Comparison of ENCODE assay signal across 29 cellular contexts in genomic region chr4:14289708-14290107, GRCh38.
DNase-seq lines count a peak whose midpoint lies in the region; ATAC-seq and TF ChIP-seq lines count a peak whose summit lies in the region.
"Had no signal": no experiment of that assay in that cellular context is flagged by ENCODE, and none has a peak within 500 bp of the region (broad histone marks: within the 10 kb centered on the region; RNA-seq: fewer than 3 reads in every experiment).

No MANE protein-coding gene starts in this region.

- H3K4me3 ChIP-seq in ACC112 (ENCODE audit: low read depth, low read length) (peak overlapping the region; percentile 67), Loucy (ENCODE audit: low read length, poor library complexity, severe bottlenecking) (no peak overlapping the region), mammary epithelial cell (replicated peaks in 1 of 3; ENCODE audit: insufficient read depth in 1 of 3, low read depth in 2 of 3, low read length in 3 of 3) (peak overlapping the region; percentile 20 to 57 (median 54))
- H3K4me3 ChIP-seq: gastrocnemius medialis, mucosa of descending colon, psoas muscle, SJSA1, suprapubic skin had no signal

- intact Hi-C loops in mammary epithelial cell (cut with micrococcal nuclease): loop anchor here (1.0 to 10.0 kb wide), 5 partner anchors 120 to 635 kb away; no protein-coding TSS in a partner anchor

- dilution Hi-C loops in mammary epithelial cell (cut with HindIII; ENCODE audit: low sequenced_read_pairs): no loop called here

- H4K20me1 ChIP-seq in Loucy (ENCODE audit: insufficient read depth, low read length, poor library complexity, severe bottlenecking): no peaks in the 10 kb centered on the region
- no peaks in the 10 kb centered on the region for H4K20me1 ChIP-seq in mammary epithelial cell (ENCODE audit: insufficient read depth, low read length)

- BruUV-seq in mammary epithelial cell (replicated peaks; lab: Mats Ljungman, UMichigan): no TSS peak

- H3K27ac ChIP-seq in ACC112 (ENCODE audit: low read depth, low read length) (peak overlapping the region; percentile 85), mammary epithelial cell (ENCODE audit: insufficient read depth, low read depth, low read length) (peak overlapping the region; percentile 93)
- H3K27ac ChIP-seq: gastrocnemius medialis, psoas muscle, SJSA1, suprapubic skin, VCaP had no signal

- peaks cover 4% of the 10 kb centered on the region; the same call in 1 of the 2 replicates for H3K9me3 ChIP-seq in Loucy (ENCODE audit: insufficient read depth, low read depth, low read length)
- H3K9me3 ChIP-seq in mammary epithelial cell (replicated peaks; ENCODE audit: insufficient read depth, low read length): no peaks in the 10 kb centered on the region
- H3K9me3 ChIP-seq: gastrocnemius medialis, mucosa of descending colon, SJSA1, suprapubic skin had no signal

- no peak for ATAC-seq in HG02938 (IDR thresholded peaks at IDR 0.05; ENCODE audit: unreplicated experiment)
- ATAC-seq in HG02885 (IDR thresholded peaks at IDR 0.05; ENCODE audit: poor library complexity, unreplicated experiment): no peak
- ATAC-seq: activated CD4-positive, alpha-beta T cell treated with anti-CD3 and anti-CD28 coated beads for 36 hours; activated CD8-positive, alpha-beta T cell treated with anti-CD3 and anti-CD28 coated beads, Interleukin-2, amount 10 ng/mL, durations not matched to agents 7 days and 5 days; esophagus mucosa; gastrocnemius medialis; mucosa of descending colon; natural killer cell; psoas muscle had no signal

- H2AFZ ChIP-seq in ACC112 (ENCODE audit: low read length, unreplicated experiment) (peak overlapping the region; percentile 92), Loucy (ENCODE audit: low read length) (0 out of 2 replicates have a peak overlapping the region, but pooled peaks have one; percentile 45), mammary epithelial cell (ENCODE audit: low read depth, low read length) (peak overlapping the region; percentile 50)

- peaks cover 28% of the 10 kb centered on the region for H3K4me1 ChIP-seq in ACC112 (ENCODE audit: control insufficient read depth, insufficient read depth, low read length, unreplicated experiment)
- no peaks in the 10 kb centered on the region for H3K4me1 ChIP-seq in Loucy (ENCODE audit: insufficient read depth, low read length, poor library complexity, severe bottlenecking)
- peaks cover 6% of the 10 kb centered on the region for H3K4me1 ChIP-seq in mammary epithelial cell (ENCODE audit: insufficient read depth, low read length)
- H3K4me1 ChIP-seq: gastrocnemius medialis, psoas muscle, suprapubic skin had no signal

- H3K9me2 ChIP-seq in Loucy (replicated peaks; ENCODE audit: low read depth, low read length): no peaks in the 10 kb centered on the region

- in situ Hi-C loops in mammary epithelial cell (cut with MboI; ENCODE audit: low sequenced_read_pairs in 2 of 2): no loop called here

- H3F3A ChIP-seq in Loucy (ENCODE audit: low read depth): no peaks in the 10 kb centered on the region

- WGBS in mammary epithelial cell (ENCODE audit: low coverage, missing lambda C conversion rate): 0% methylated on average over 1 of the region's 1 CpG

- H3K79me2 ChIP-seq in ACC112 (ENCODE audit: control insufficient read depth, insufficient read depth, low read length, unreplicated experiment) (no peaks in the 10 kb centered on the region), Loucy (ENCODE audit: insufficient read depth, low read length) (no peaks in the 10 kb centered on the region), mammary epithelial cell (ENCODE audit: insufficient read depth, low read length) (peaks cover 11% of the 10 kb centered on the region)

- CTCF ChIA-PET in mammary epithelial cell (lab: Charles Lee; ENCODE audit: low non-redundant PET): interaction anchor here (0.6 kb wide), 1 partner anchor 53 kb away, joined by 3 read pairs; no protein-coding TSS in a partner anchor

- TF ChIP-seq CTCF in Loucy (conservative IDR thresholded peaks at IDR 0.05; ENCODE audit: low read length) (no peak), mammary epithelial cell (conservative IDR thresholded peaks at IDR 0.05 in 1 of 2, IDR thresholded peaks at IDR 0.05 in 1 of 2; ENCODE audit: extremely low read depth in 1 of 2, insufficient read depth in 1 of 2, low read depth in 1 of 2, low read length in 2 of 2) (no peak), GM10266 (IDR thresholded peaks at IDR 0.05; ENCODE audit: control insufficient read depth, insufficient read depth, low read depth, missing control alignments) (no peak)

- H3K4me2 ChIP-seq in Loucy (ENCODE audit: low read depth, low read length, poor library complexity, severe bottlenecking) (no peak overlapping the region), mammary epithelial cell (ENCODE audit: insufficient read depth, low read depth, low read length) (peak overlapping the region; percentile 71)

- H3K9ac ChIP-seq in Loucy (ENCODE audit: low read depth, low read length, poor library complexity, severe bottlenecking) (no peak overlapping the region), mammary epithelial cell (ENCODE audit: insufficient read depth, low read length) (peak overlapping the region; percentile 75)

- no peaks in the 10 kb centered on the region for H3K27me3 ChIP-seq in ACC112 (ENCODE audit: insufficient read depth, low read length)
- H3K27me3 ChIP-seq in Loucy (ENCODE audit: insufficient read depth, low read length, poor library complexity, severe bottlenecking): no peaks in the 10 kb centered on the region
- no peaks in the 10 kb centered on the region for H3K27me3 ChIP-seq in mammary epithelial cell (ENCODE audit: insufficient read depth, low read length)
- H3K27me3 ChIP-seq: gastrocnemius medialis, SJSA1, suprapubic skin had no signal

- DNase-seq in mammary epithelial cell (peak; percentile 90), iris pigment epithelial cell (ENCODE audit: low read depth) (peak; percentile 34), putamen (ENCODE audit: low spot score) (no peak), GM10266 (ENCODE audit: extremely low spot score) (no peak)
- DNase-seq: activated CD4-positive, alpha-beta T cell treated with anti-CD3 and anti-CD28 coated beads for 36 hours; activated CD8-positive, alpha-beta T cell treated with anti-CD3 and anti-CD28 coated beads, Interleukin-2, amount 10 ng/mL, durations not matched to agents 7 days and 5 days; activated naive CD4-positive, alpha-beta T cell treated with anti-CD3 and anti-CD28 coated beads, Interleukin-2, amount 10 ng/mL, durations not matched to agents 7 days and 5 days; Calu3; DND-41; effector memory CD4-positive, alpha-beta T cell; gastrocnemius medialis; mucosa of descending colon; natural killer cell; NCI-H1092 treated with DMSO at 0.1 percent for 48 hours; NCI-H187; NCI-H2171; NCI-H510A treated with DMSO at 0.1 percent for 48 hours; nucleus accumbens; psoas muscle; stimulated activated naive CD4-positive, alpha-beta T cell; T-helper 9 cell had no signal

- H3K36me3 ChIP-seq in ACC112 (ENCODE audit: insufficient read depth, low read length): 0 out of 2 replicates have a peak, but pooled peaks cover 10% of the 10 kb centered on the region
- no peaks in the 10 kb centered on the region for H3K36me3 ChIP-seq in Loucy (ENCODE audit: insufficient read depth, low read length)
- H3K36me3 ChIP-seq in mammary epithelial cell (ENCODE audit: insufficient read depth, low read length): no peaks in the 10 kb centered on the region
- H3K36me3 ChIP-seq: gastrocnemius medialis, SJSA1, suprapubic skin had no signal

Comparison
In these comparisons a context has a peak if more than half of its experiments do, and no peak if none do; other contexts are left out.
1. DNase-seq: peak in mammary epithelial cell (single experiment) and iris pigment epithelial cell (single experiment); none in putamen (single experiment) and GM10266 (single experiment).
2. Peak in every context shown above with its lines, with median percentiles within 50 percentile points of each other: H2AFZ ChIP-seq.